In the genomic region with DNA sequence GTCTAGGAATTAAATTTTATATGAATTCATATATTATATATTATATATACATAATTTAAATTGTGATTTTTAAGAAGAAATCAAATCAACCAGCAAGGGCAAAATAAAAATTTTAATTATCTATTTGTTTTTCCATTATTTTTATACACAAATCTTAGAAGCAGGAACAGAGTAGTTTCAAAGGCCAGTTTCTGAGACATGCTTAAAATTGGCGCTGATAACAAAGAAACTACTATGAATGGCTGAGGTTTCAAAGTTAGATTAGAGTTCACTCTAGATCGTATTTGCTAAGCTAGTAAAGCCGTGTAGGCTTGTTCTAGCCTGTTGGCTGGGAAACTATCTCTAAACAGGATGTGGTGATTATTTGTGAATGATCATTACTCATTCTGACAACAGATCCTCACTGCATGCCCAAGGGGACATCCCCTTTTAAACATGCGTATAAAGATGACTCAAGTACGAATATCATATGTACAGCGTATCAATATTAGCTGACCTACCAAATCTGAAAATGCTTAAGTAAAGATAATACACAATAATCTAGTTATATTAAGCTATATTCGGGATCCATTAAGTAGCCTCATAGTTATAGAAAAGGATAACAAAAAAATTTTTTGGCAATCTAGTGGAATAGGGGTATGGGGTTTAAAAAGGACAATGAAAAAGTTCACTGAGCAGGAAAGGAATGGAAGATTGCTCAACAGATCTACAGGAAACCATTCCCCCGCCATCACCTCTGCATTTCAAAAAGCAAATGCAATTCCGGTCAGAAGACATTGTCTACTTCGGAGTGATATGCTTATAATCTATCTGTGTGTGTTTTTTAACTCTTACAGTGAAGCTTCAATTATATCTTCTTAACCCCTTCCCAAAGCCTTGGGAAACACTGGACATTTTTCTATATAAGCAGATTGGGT, we compare ENCODE assay signal across 9 cellular contexts.
A peak's percentile ranks its signal among the peaks of the same experiment; 100 is the strongest.
DNase-seq lines count a peak whose midpoint lies in the region; ATAC-seq and TF ChIP-seq lines count a peak whose summit lies in the region.
"Had no signal": no experiment of that assay in that cellular context is flagged by ENCODE, and none has a peak within 500 bp of the region (broad histone marks: within the 10 kb centered on the region; RNA-seq: fewer than 3 reads in every experiment).

No MANE protein-coding gene starts in this region.

- intact Hi-C loops in stomach (cut with DNase I; ENCODE audit: low total_unique reads), result no loop called here

- no peaks in the 10 kb centered on the region for H3K79me2 ChIP-seq in hepatocyte

- H3K4me1 ChIP-seq in CD8-positive, alpha-beta memory T cell (ENCODE audit: insufficient read depth, low read length), result peaks cover 65% of the 10 kb centered on the region
- H3K4me1 ChIP-seq in hepatocyte (ENCODE audit: insufficient read depth) (no peaks in the 10 kb centered on the region), stomach (peaks cover 0 to 5% (median 0%) of the 10 kb centered on the region in 4 donors)

- no peaks in the 10 kb centered on the region for H4K20me1 ChIP-seq in hepatocyte (ENCODE audit: insufficient read depth, poor library complexity, severe bottlenecking)

- H3K9me3 Mint-ChIP-seq in CD8-positive, alpha-beta memory T cell, result peaks cover 0 to 2% (median 0%) of the 10 kb centered on the region in 5 donors

- H3K36me3 Mint-ChIP-seq in CD8-positive, alpha-beta memory T cell, result no peaks in the 10 kb centered on the region

- POLR2A ChIA-PET in CD8-positive, alpha-beta memory T cell (lab: Charles Lee), result interaction anchor here (0.7 to 1.0 kb wide), 3 partner anchors 14 to 62 kb away, joined by 3 to 4 read pairs (median 3); no protein-coding TSS in a partner anchor

- H3K4me3 Mint-ChIP-seq in CD8-positive, alpha-beta memory T cell, result peak overlapping the region in 3 of 7 donors; percentile 16 to 62 (median 53)

- TF ChIP-seq EP300 in stomach (IDR thresholded peaks at IDR 0.05), result no peak

- H3K36me3 ChIP-seq in CD8-positive, alpha-beta memory T cell (ENCODE audit: insufficient read depth, low read length), result no peaks in the 10 kb centered on the region
- H3K36me3 ChIP-seq in hepatocyte (replicated peaks; ENCODE audit: insufficient read depth, low read depth) (no peaks in the 10 kb centered on the region), stomach (no peaks in the 10 kb centered on the region)

- CTCF ChIA-PET in CD8-positive, alpha-beta memory T cell (lab: Charles Lee), result interaction anchor here (0.5 to 1.4 kb wide), 2 partner anchors 111 to 595 kb away, joined by 3 to 4 read pairs; no protein-coding TSS in a partner anchor

- H3K4me2 ChIP-seq in hepatocyte, result no peak overlapping the region

- H3K27ac Mint-ChIP-seq in CD8-positive, alpha-beta memory T cell, result peak overlapping the region in 2 of 8 donors; percentile 52 to 84

- no peak overlapping the region for H2AFZ ChIP-seq in hepatocyte

- H3K4me1 Mint-ChIP-seq in CD8-positive, alpha-beta memory T cell, result peaks cover 19 to 24% (median 23%) of the 10 kb centered on the region in 3 donors

- no peak overlapping the region for H3K4me3 ChIP-seq in CD8-positive, alpha-beta memory T cell (ENCODE audit: low read length)
- H3K4me3 ChIP-seq in hepatocyte, result no peak overlapping the region
- no peak overlapping the region for H3K4me3 ChIP-seq in stomach
- H3K4me3 ChIP-seq: lung had no signal

- WGBS in hepatocyte (ENCODE audit: low lambda C conversion rate, missing lambda C conversion rate), result 42% methylated on average over 10 of the region's 10 CpGs
- WGBS in stomach, 5 donors, result 24 to 41% (median 29%) methylated on average over 10 of the region's 10 CpGs

- ATAC-seq in GM19023 (IDR thresholded peaks at IDR 0.05; ENCODE audit: unreplicated experiment), result peak; percentile 94
- ATAC-seq in HG03280 (IDR thresholded peaks at IDR 0.05; ENCODE audit: unreplicated experiment), result peak; percentile 83

- DNase-seq in CD8-positive, alpha-beta memory T cell, result peak in 4 of 5 donors; percentile 18 to 76 (median 62)
- DNase-seq in T-helper 22 cell (ENCODE audit: low read depth), result peak; percentile 29
- DNase-seq in hepatocyte (ENCODE audit: low spot score), result peak; percentile 67
- no peak for DNase-seq in stomach
- DNase-seq in OCI-M2 (lab: John Stamatoyannopoulos, UW; ENCODE audit: unreplicated experiment), result no peak
- no peak for DNase-seq in NCI-H345 (lab: John Stamatoyannopoulos, UW)

- H3K27me3 ChIP-seq in CD8-positive, alpha-beta memory T cell (ENCODE audit: insufficient read depth, low read length, poor library complexity, severe bottlenecking), result no peaks in the 10 kb centered on the region
- no peaks in the 10 kb centered on the region for H3K27me3 ChIP-seq in hepatocyte
- no peaks in the 10 kb centered on the region for H3K27me3 ChIP-seq in stomach

- no peak for TF ChIP-seq POLR2A in stomach (IDR thresholded peaks at IDR 0.05)

- H3K27me3 Mint-ChIP-seq in CD8-positive, alpha-beta memory T cell, result peaks cover 0 to 8% of the 10 kb centered on the region in 2 donors

- H3K9me3 ChIP-seq in CD8-positive, alpha-beta memory T cell (ENCODE audit: low read length), result no peaks in the 10 kb centered on the region
- peaks cover 4% of the 10 kb centered on the region for H3K9me3 ChIP-seq in hepatocyte (ENCODE audit: low read depth)
- no peaks in the 10 kb centered on the region for H3K9me3 ChIP-seq in stomach

- H3K9me2 ChIP-seq in hepatocyte (replicated peaks; ENCODE audit: insufficient read depth), result no peaks in the 10 kb centered on the region

- no peak for TF ChIP-seq CTCF in hepatocyte (IDR thresholded peaks at IDR 0.05; ENCODE audit: poor library complexity)
- no peak for TF ChIP-seq CTCF in stomach (IDR thresholded peaks at IDR 0.05)

- H3K27ac ChIP-seq in CD8-positive, alpha-beta memory T cell (ENCODE audit: low read depth, low read length), result no peak overlapping the region
- H3K27ac ChIP-seq in hepatocyte (no peak overlapping the region), stomach (no peak overlapping the region)

Comparison
In these comparisons a context has a peak if more than half of its experiments do, and no peak if none do; other contexts are left out.
1. DNase-seq: peak in CD8-positive, alpha-beta memory T cell (4 of 5), T-helper 22 cell (single experiment) and hepatocyte (single experiment); none in stomach (single experiment), OCI-M2 (single experiment) and NCI-H345 (single experiment).